ENCODE assay signal across 20 cellular contexts in the genomic region with DNA sequence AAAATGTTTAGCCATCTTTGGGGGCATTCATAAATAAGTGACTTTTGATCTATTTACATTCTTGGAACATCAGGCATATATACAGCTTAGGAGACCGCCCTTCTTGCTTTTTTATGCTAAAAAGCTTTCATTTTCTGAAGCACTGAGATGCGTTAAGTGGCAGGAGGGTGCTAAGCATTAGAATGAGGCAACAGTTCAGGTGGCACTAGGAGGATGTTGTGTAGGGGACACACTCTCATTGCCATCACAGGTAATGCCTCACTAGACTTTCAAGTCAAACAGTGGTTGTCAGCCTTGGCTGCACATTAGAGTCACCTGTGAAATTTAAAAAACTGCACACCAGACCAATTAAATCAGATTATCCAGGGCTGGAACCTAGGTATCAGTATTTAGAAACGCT. TPM values are rescaled to one million over a fixed set of nuclear protein-coding genes. Genes with fewer than 3 reads are reported as not detected.
A peak's percentile ranks its signal among the peaks of the same experiment; 100 is the strongest.
DNase-seq lines count a peak whose midpoint lies in the region; FAIRE-seq and TF ChIP-seq lines count a peak whose summit lies in the region.
"Had no signal": no experiment of that assay in that cellular context is flagged by ENCODE, and none has a peak within 500 bp of the region (broad histone marks: within the 10 kb centered on the region; RNA-seq: fewer than 3 reads in every experiment).

No MANE protein-coding gene starts in this region.

- peaks cover 63% of the 10 kb centered on the region for H3K79me2 ChIP-seq in Loucy (ENCODE audit: insufficient read depth, low read length)
- peaks cover 0 to 89% of the 10 kb centered on the region in 2 experiments; a peak in 2 of 4 replicates for H3K79me2 ChIP-seq in H1 (ENCODE audit: control insufficient read depth in 1 of 2, insufficient read depth in 2 of 2, low read length in 2 of 2)

- H3K9me2 ChIP-seq in Loucy (replicated peaks; ENCODE audit: low read depth, low read length) = no peaks in the 10 kb centered on the region

- H2BK15ac ChIP-seq in H1 (ENCODE audit: low read length) = no peak overlapping the region

- H3K9me3 Mint-ChIP-seq in MCF 10A (ENCODE audit: unreplicated experiment) = no peaks in the 10 kb centered on the region

- H3K9me3 ChIP-seq in Loucy (ENCODE audit: insufficient read depth, low read depth, low read length) = no peaks in the 10 kb centered on the region
- H3K9me3 ChIP-seq in H1 (ENCODE audit: insufficient read depth in 2 of 2, low read depth in 1 of 2, low read length in 1 of 2) = no peaks in the 10 kb centered on the region
- H3K9me3 ChIP-seq in testis = no peaks in the 10 kb centered on the region
- H3K9me3 ChIP-seq: SJCRH30 had no signal

- no peak overlapping the region for H3K23ac ChIP-seq in H1 (ENCODE audit: insufficient read length)

- no peak overlapping the region for H4K91ac ChIP-seq in H1 (replicated peaks; ENCODE audit: insufficient read length, low read length)

- FAIRE-seq in H54 (lab: Jason Lieb, UNC) (peak; percentile 11), H1 (lab: Jason Lieb, UNC) (no peak), HTR-8/SVneo (lab: Jason Lieb, UNC) (no peak)

- intact Hi-C loops in testis (cut with DNase I; ENCODE audit: low total_unique reads) (no loop called here), MCF 10A (cut with micrococcal nuclease) (no loop called here), dorsolateral prefrontal cortex (cut with DNase I) (no loop called here)

- 51% methylated on average over 3 of the region's 3 CpGs; no CpG with 5 or more reads in 1 of the 2 experiments for WGBS in H1 (ENCODE audit: extremely low coverage in 1 of 2, insufficient coverage in 1 of 2, insufficient read length in 1 of 2, insufficient replicate concordance in 2 of 2, low coverage in 1 of 2, low lambda C conversion rate in 2 of 2, missing lambda C conversion rate in 1 of 2), 2 experiments
- 88 to 96% methylated on average over 3 of the region's 3 CpGs for WGBS in testis, 2 donors

- H3F3A ChIP-seq in Loucy (ENCODE audit: low read depth) = peaks cover 4% of the 10 kb centered on the region; the same call in 1 of the 2 replicates

- H3K27ac ChIP-seq in H1 (ENCODE audit: low read depth, low read length) = no peak overlapping the region
- no peak overlapping the region for H3K27ac ChIP-seq in testis
- no peak overlapping the region for H3K27ac ChIP-seq in dorsolateral prefrontal cortex
- H3K27ac ChIP-seq: PC-9, SJCRH30 had no signal

- CTCF ChIA-PET in H1 (lab: Charles Lee; ENCODE audit: partially characterized antibody) (interaction anchor here (0.9 kb wide), 1 partner anchor 281 kb away, joined by 3 read pairs; no protein-coding TSS in a partner anchor), MCF 10A (lab: Yijun Ruan, JAX) (interaction anchor here (3.3 kb wide), 1 partner anchor 287 kb away, joined by 15 read pairs; no protein-coding TSS in a partner anchor)

- TF ChIP-seq CTCF in Loucy (conservative IDR thresholded peaks at IDR 0.05; ENCODE audit: low read length) (no peak), H1 (IDR thresholded peaks at IDR 0.05; ENCODE audit: control extremely low read depth in 1 of 3, insufficient read depth in 1 of 3, low read depth in 1 of 3, low read length in 3 of 3) (no peak), testis (IDR thresholded peaks at IDR 0.05) (no peak), MCF 10A (IDR thresholded peaks at IDR 0.05; ENCODE audit: unreplicated experiment) (no peak), dorsolateral prefrontal cortex (IDR thresholded peaks at IDR 0.05 in 54 of 56, conservative IDR thresholded peaks at IDR 0.05 in 2 of 56; ENCODE audit: low read depth in 1 of 56, partially characterized antibody in 56 of 56) (no peak)

- H3K36me3 ChIP-seq in Loucy (ENCODE audit: insufficient read depth, low read length) (no peaks in the 10 kb centered on the region), H1 (ENCODE audit: control insufficient read depth in 2 of 4, insufficient read depth in 4 of 4, low read length in 3 of 4) (peaks cover 0 to 3% (median 2%) of the 10 kb centered on the region in 4 experiments; a peak in 3 of 8 replicates), testis (ENCODE audit: low read depth, missing control alignments) (no peaks in the 10 kb centered on the region)
- H3K36me3 ChIP-seq: SJCRH30 had no signal

- H3K18ac ChIP-seq in H1 (ENCODE audit: extremely low read depth, low read length) = no peak overlapping the region

- no peak overlapping the region for H2BK5ac ChIP-seq in H1 (ENCODE audit: low read depth, low read length)

- H4K20me1 ChIP-seq in Loucy (ENCODE audit: insufficient read depth, low read length, poor library complexity, severe bottlenecking) (no peaks in the 10 kb centered on the region), H1 (replicated peaks in 1 of 2; ENCODE audit: control insufficient read depth in 1 of 2, insufficient read depth in 2 of 2, low read length in 2 of 2) (peaks cover 0 to 3% of the 10 kb centered on the region in 2 experiments)

- no peak for TF ChIP-seq RAD21 in H1 (IDR thresholded peaks at IDR 0.05 in 1 of 2, conservative IDR thresholded peaks at IDR 0.05 in 1 of 2; ENCODE audit: low read depth in 2 of 2, low read length in 2 of 2)

- H2BK12ac ChIP-seq in H1 (ENCODE audit: low read depth, low read length) = no peak overlapping the region

- no TSS peak for BruUV-seq in MCF 10A (replicated peaks; lab: Mats Ljungman, UMichigan)

- no peak overlapping the region for H2BK120ac ChIP-seq in H1 (replicated peaks; ENCODE audit: low read depth, low read length)

- no peaks in the 10 kb centered on the region for H3K79me1 ChIP-seq in H1 (ENCODE audit: low read depth, low read length)

- no peaks in the 10 kb centered on the region for H3K27me3 Mint-ChIP-seq in MCF 10A (ENCODE audit: insufficient read depth, unreplicated experiment)
- H3K27me3 Mint-ChIP-seq: CD4-positive, alpha-beta memory T cell had no signal

- H3K4me2 ChIP-seq in Loucy (ENCODE audit: low read depth, low read length, poor library complexity, severe bottlenecking) (peak overlapping the region; percentile 67), H1 (ENCODE audit: insufficient read depth in 1 of 2, low read depth in 2 of 2, low read length in 2 of 2) (peak overlapping the region; percentile 6 to 41; a peak in 3 of 4 replicates)
- H3K4me2 ChIP-seq: PC-9 had no signal

- no peak overlapping the region for H4K8ac ChIP-seq in H1 (ENCODE audit: extremely low read depth, insufficient read depth, low read length)

- H3K4me1 ChIP-seq in Loucy (ENCODE audit: insufficient read depth, low read length, poor library complexity, severe bottlenecking) = peaks cover 71% of the 10 kb centered on the region
- H3K4me1 ChIP-seq in H1 (replicated peaks in 1 of 4; ENCODE audit: control insufficient read depth in 3 of 4, insufficient read depth in 4 of 4, low read length in 3 of 4) = peaks cover 0 to 12% (median 6%) of the 10 kb centered on the region in 4 experiments; a peak in 3 of 7 replicates
- H3K4me1 ChIP-seq in testis = peaks cover 4% of the 10 kb centered on the region
- H3K4me1 ChIP-seq: SJCRH30 had no signal

- H3K4me3 ChIP-seq in Loucy (ENCODE audit: low read length, poor library complexity, severe bottlenecking) (peak overlapping the region; percentile 27), H1 (ENCODE audit: extremely low read depth in 1 of 4, insufficient read depth in 2 of 4, low read depth in 3 of 4, low read length in 4 of 4) (no peak overlapping the region; a peak in 1 of 8 replicates), testis (no peak overlapping the region), dorsolateral prefrontal cortex (no peak overlapping the region)
- H3K4me3 ChIP-seq: PC-9, SJCRH30 had no signal

- H2BK20ac ChIP-seq in H1 (ENCODE audit: low read length) = no peak overlapping the region

- no peaks in the 10 kb centered on the region; the same call in 1 of the 2 replicates for H3K23me2 ChIP-seq in H1 (ENCODE audit: low read depth, low read length)

- H2AK5ac ChIP-seq in H1 (ENCODE audit: low read depth, low read length) = no peak overlapping the region

- no peak overlapping the region for H3K56ac ChIP-seq in H1 (replicated peaks; ENCODE audit: insufficient read length, low read depth, low read length)

- H3K9ac ChIP-seq in Loucy (ENCODE audit: low read depth, low read length, poor library complexity, severe bottlenecking) = peak overlapping the region; percentile 6
- no peak overlapping the region for H3K9ac ChIP-seq in H1 (replicated peaks in 1 of 4; ENCODE audit: extremely low read depth in 1 of 4, low read depth in 3 of 4, low read length in 3 of 4)

- H3K4me3 Mint-ChIP-seq in MCF 10A (ENCODE audit: unreplicated experiment) = no peak overlapping the region
- H3K4me3 Mint-ChIP-seq: CD4-positive, alpha-beta memory T cell had no signal

- H3K36me3 Mint-ChIP-seq in MCF 10A (ENCODE audit: insufficient read depth, unreplicated experiment) = peaks cover 5% of the 10 kb centered on the region

- TF ChIP-seq POLR2A in H54 (IDR thresholded peaks at IDR 0.05; ENCODE audit: low read depth, low read length) = no peak
- no peak for TF ChIP-seq POLR2A in H1 (IDR thresholded peaks at IDR 0.05; ENCODE audit: control extremely low read depth in 1 of 2, low read depth in 2 of 2, low read length in 2 of 2)
- no peak for TF ChIP-seq POLR2A in testis (IDR thresholded peaks at IDR 0.05)

- POLR2A ChIA-PET in H1 (lab: Charles Lee; ENCODE audit: partially characterized antibody) (no interaction called here), MCF 10A (lab: Yijun Ruan, JAX) (interaction anchor here (0.6 kb wide), 1 partner anchor 279 kb away, joined by 3 read pairs; no protein-coding TSS in a partner anchor)

- H2AFZ ChIP-seq in Loucy (ENCODE audit: low read length) (no peak overlapping the region), H1 (ENCODE audit: low read length) (no peak overlapping the region)
- H2AFZ ChIP-seq: PC-9 had no signal

- no peak overlapping the region for H3K4ac ChIP-seq in H1 (replicated peaks; ENCODE audit: insufficient read length, low read depth, low read length)

- no peaks in the 10 kb centered on the region for H3K27me3 ChIP-seq in Loucy (ENCODE audit: insufficient read depth, low read length, poor library complexity, severe bottlenecking)
- no peaks in the 10 kb centered on the region for H3K27me3 ChIP-seq in H1 (replicated peaks in 1 of 4; ENCODE audit: control insufficient read depth in 3 of 4, extremely low read depth in 1 of 4, insufficient read depth in 3 of 4, low read length in 3 of 4)
- H3K27me3 ChIP-seq in testis = no peaks in the 10 kb centered on the region
- no peaks in the 10 kb centered on the region for H3K27me3 ChIP-seq in dorsolateral prefrontal cortex
- H3K27me3 ChIP-seq: SJCRH30 had no signal

- H3K14ac ChIP-seq in H1 (ENCODE audit: insufficient read length) = no peak overlapping the region

- H3K4me1 Mint-ChIP-seq in MCF 10A (ENCODE audit: insufficient read depth, unreplicated experiment) = peaks cover 5% of the 10 kb centered on the region

- no peak for TF ChIP-seq EP300 in H1 (IDR thresholded peaks at IDR 0.05; ENCODE audit: borderline replicate concordance in 1 of 2, low read depth in 2 of 2, low read length in 2 of 2)

- H4K5ac ChIP-seq in H1 (ENCODE audit: insufficient read length, low read depth, low read length) = no peak overlapping the region

- H3K27ac Mint-ChIP-seq in MCF 10A (ENCODE audit: low read depth, unreplicated experiment) = no peak overlapping the region
- H3K27ac Mint-ChIP-seq: CD4-positive, alpha-beta memory T cell had no signal

- no peak for DNase-seq in H54 (ENCODE audit: insufficient read length, low spot score)
- DNase-seq in H1 (ENCODE audit: low read depth in 1 of 2, low spot score in 2 of 2) = no peak
- DNase-seq in testis = no peak
- DNase-seq in MCF 10A (ENCODE audit: unreplicated experiment) = no peak
- DNase-seq in HTR-8/SVneo (ENCODE audit: insufficient read length, low spot score) = no peak
- DNase-seq in dorsolateral prefrontal cortex = no peak
- DNase-seq: C1 segment of cervical spinal cord; CD4-positive, alpha-beta memory T cell; COR-L47; DMS53; KG1; NCI-H1048; NCI-H1417; NCI-H1694; NCI-H2029 treated with DMSO at 0.1 percent for 48 hours; NCI-H2227 treated with DMSO at 0.1 percent for 48 hours; NCI-H526 treated with DMSO at 0.1 percent for 48 hours; PC-9; SJCRH30 had no signal

RNA-seq across cellular contexts. Expression of a gene that starts 39.1 kb away (rescaled TPM):
- 59.6 and 64.1 TPM in 2 replicates for total RNA-seq in H1 (2021; fragmentation: NEBNext Ultra II Directional; extraction: Animal tissue kit (Norgen Biotek cat#: 25700))
- polyA plus RNA-seq in H1 (2011; rRNA removed) (8.1 and 12.0 TPM in 2 replicates), testis (ENCODE audit: insufficient read depth, low read depth, low replicate concordance) (86.8 TPM)
- 21.4 TPM for polyA plus RNA-seq in H1 (2011; cell fraction: cytosol; rRNA removed)
- polyA plus RNA-seq in H1 (2011; cell fraction: nucleus; rRNA removed) = 13.8 TPM
- 30.3 to 55.8 TPM (median 42.8 TPM) in 4 replicates for polyA plus RNA-seq in H1 (2012, experiment 1 of 2)
- polyA plus RNA-seq in H1 (2012, experiment 2 of 2) = 1.7 TPM
- 29.8 TPM for polyA plus RNA-seq in H1 (2013, experiment 1 of 2)
- polyA plus RNA-seq in H1 (2013, experiment 2 of 2) = 32.9 TPM
- polyA minus RNA-seq in H1 (2011; rRNA and poly(A)+ RNA removed) = 56.5 and 72.8 TPM in 2 replicates
- 34.4 TPM for polyA minus RNA-seq in H1 (2011; cell fraction: cytosol; rRNA and poly(A)+ RNA removed)
- 123 TPM for polyA minus RNA-seq in H1 (2011; cell fraction: nucleus; rRNA and poly(A)+ RNA removed)
- total RNA-seq in testis (10 to 100 TPM; 69.3 to 99.5 TPM), MCF 10A (2022) (62.1 and 81.2 TPM in 2 replicates), dorsolateral prefrontal cortex (100 to 1,000 TPM in 82 of 120 experiments, 10 to 100 TPM in 38; 66.5 to 148 (median 107) TPM)
